8 cellular contexts compared by ENCODE assay signal in the genomic region with DNA sequence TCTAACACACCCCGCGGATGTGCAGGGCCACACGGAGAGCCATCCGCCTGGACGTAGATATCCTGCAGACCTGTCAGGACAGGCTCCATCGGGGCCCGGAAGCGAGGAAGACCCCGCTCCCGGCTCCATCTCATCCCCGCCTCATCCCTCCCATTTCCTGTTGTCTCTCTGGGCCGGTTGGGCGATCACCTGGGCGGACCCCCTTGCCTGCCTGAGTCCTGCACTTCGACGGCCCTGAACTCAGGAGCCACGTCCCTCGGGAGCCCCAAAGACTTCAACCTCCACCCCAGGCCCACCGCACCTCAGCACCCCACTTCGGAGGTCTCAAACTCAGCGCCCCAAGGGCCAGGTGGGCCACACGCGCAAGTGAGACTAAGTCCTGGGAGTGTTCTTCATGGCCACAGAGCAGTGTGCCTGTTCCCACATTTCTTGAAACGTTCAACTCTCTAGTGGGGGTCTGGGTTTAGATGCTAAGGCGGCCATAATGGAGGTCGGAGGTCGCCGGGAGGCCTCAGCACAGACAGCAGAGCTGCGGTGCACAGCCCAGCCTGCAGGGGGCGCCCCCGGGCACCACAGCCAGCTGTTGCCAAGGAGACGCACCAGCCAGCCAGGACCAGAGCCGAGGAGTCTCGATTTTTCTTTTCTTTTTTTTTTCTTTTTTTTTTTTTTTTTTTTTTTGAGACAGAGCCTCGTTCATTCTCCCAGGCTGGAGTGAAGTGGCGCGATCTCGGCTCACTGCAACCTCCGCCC. TPM values are rescaled to one million over a fixed set of nuclear protein-coding genes. Genes with fewer than 3 reads are reported as not detected.
DNase-seq lines count a peak whose midpoint lies in the region; ATAC-seq, FAIRE-seq and TF ChIP-seq lines count a peak whose summit lies in the region.

No MANE protein-coding gene starts in this region.

- no peak overlapping the region for H3K23ac ChIP-seq in H1 (ENCODE audit: insufficient read length)

- H3K9ac ChIP-seq in H1 (replicated peaks in 1 of 4; ENCODE audit: extremely low read depth in 1 of 4, low read depth in 3 of 4, low read length in 3 of 4), result no peak overlapping the region

- 79% methylated on average over 28 of the region's 39 CpGs; no CpG with 5 or more reads in 1 of the 2 experiments for WGBS in H1 (ENCODE audit: extremely low coverage in 1 of 2, insufficient coverage in 1 of 2, insufficient read length in 1 of 2, insufficient replicate concordance in 2 of 2, low coverage in 1 of 2, low lambda C conversion rate in 2 of 2, missing lambda C conversion rate in 1 of 2), 2 experiments
- 82 to 84% (median 82%) methylated on average over 38 to 39 of the region's 39 CpGs for WGBS in small intestine, 3 donors
- 0 to 89% methylated on average over 2 to 9 of the region's 39 CpGs for WGBS in gastroesophageal sphincter (ENCODE audit: low coverage in 1 of 2), 2 donors

- peak; percentile 45 to 52 for ATAC-seq in CD4-positive, CD25-positive, alpha-beta regulatory T cell (ENCODE audit: low read depth in 2 of 2)
- ATAC-seq in gastroesophageal sphincter (no peak), HG03045 (IDR thresholded peaks at IDR 0.05; ENCODE audit: unreplicated experiment) (no peak)

- no peak overlapping the region for H2BK120ac ChIP-seq in H1 (replicated peaks; ENCODE audit: low read depth, low read length)

- H2BK15ac ChIP-seq in H1 (ENCODE audit: low read length), result no peak overlapping the region

- H3K4me3 Mint-ChIP-seq in CD4-positive, CD25-positive, alpha-beta regulatory T cell, result no peak overlapping the region

- H2AFZ ChIP-seq in H1 (ENCODE audit: low read length), result no peak overlapping the region; the same call in 1 of the 2 replicates

- 0 out of 2 replicates have a peak overlapping the region, but pooled peaks have one; percentile 46 for H4K8ac ChIP-seq in H1 (ENCODE audit: extremely low read depth, insufficient read depth, low read length)

- H3K14ac ChIP-seq in H1 (ENCODE audit: insufficient read length), result no peak overlapping the region

- H4K20me1 ChIP-seq in H1 (replicated peaks in 1 of 2; ENCODE audit: control insufficient read depth in 1 of 2, insufficient read depth in 2 of 2, low read length in 2 of 2), result no peaks in the 10 kb centered on the region

- H4K5ac ChIP-seq in H1 (ENCODE audit: insufficient read length, low read depth, low read length), result no peak overlapping the region

- H2BK12ac ChIP-seq in H1 (ENCODE audit: low read depth, low read length), result peak overlapping the region; percentile 17; the same call in 1 of the 2 replicates

- peak; percentile 18 to 39; a peak in 3 of 4 replicates for TF ChIP-seq RAD21 in H1 (IDR thresholded peaks at IDR 0.05 in 1 of 2, conservative IDR thresholded peaks at IDR 0.05 in 1 of 2; ENCODE audit: low read depth in 2 of 2, low read length in 2 of 2)

- FAIRE-seq in H1 (lab: Jason Lieb, UNC), result no peak
- FAIRE-seq in small intestine (lab: Jason Lieb, UNC), result no peak

- no peak overlapping the region for H2AK5ac ChIP-seq in H1 (ENCODE audit: low read depth, low read length)

- TF ChIP-seq EP300 in H1 (IDR thresholded peaks at IDR 0.05; ENCODE audit: borderline replicate concordance in 1 of 2, low read depth in 2 of 2, low read length in 2 of 2), result no peak
- TF ChIP-seq EP300 in gastroesophageal sphincter (IDR thresholded peaks at IDR 0.05), result no peak

- H3K56ac ChIP-seq in H1 (replicated peaks; ENCODE audit: insufficient read length, low read depth, low read length), result no peak overlapping the region

- H3K4me3 ChIP-seq in CD4-positive, CD25-positive, alpha-beta regulatory T cell (ENCODE audit: low read depth, low read length), result no peak overlapping the region
- H3K4me3 ChIP-seq in HL-60 (replicated peaks; ENCODE audit: insufficient read depth, low read length) (no peak overlapping the region), H1 (ENCODE audit: extremely low read depth in 1 of 4, insufficient read depth in 2 of 4, low read depth in 3 of 4, low read length in 4 of 4) (no peak overlapping the region), small intestine (ENCODE audit: low read depth in 1 of 2, low read length in 2 of 2) (no peak overlapping the region), gastroesophageal sphincter (no peak overlapping the region)

- H3K79me1 ChIP-seq in H1 (ENCODE audit: low read depth, low read length), result no peaks in the 10 kb centered on the region

- TF ChIP-seq POLR2A in H1 (IDR thresholded peaks at IDR 0.05; ENCODE audit: control extremely low read depth in 1 of 2, low read depth in 2 of 2, low read length in 2 of 2) (no peak), gastroesophageal sphincter (IDR thresholded peaks at IDR 0.05) (no peak)

- H4K91ac ChIP-seq in H1 (replicated peaks; ENCODE audit: insufficient read length, low read length), result peak overlapping the region; percentile 90

- no peaks in the 10 kb centered on the region for H3K4me1 ChIP-seq in CD4-positive, CD25-positive, alpha-beta regulatory T cell (ENCODE audit: control insufficient read depth, insufficient read depth, low read length, poor library complexity, severe bottlenecking)
- H3K4me1 ChIP-seq in H1 (replicated peaks in 1 of 4; ENCODE audit: control insufficient read depth in 3 of 4, insufficient read depth in 4 of 4, low read length in 3 of 4) (peaks cover 0 to 7% (median 2%) of the 10 kb centered on the region in 4 experiments; a peak in 4 of 7 replicates), small intestine (ENCODE audit: control insufficient read depth in 2 of 2, insufficient read depth in 1 of 2, low read depth in 1 of 2, low read length in 1 of 2) (no peaks in the 10 kb centered on the region), gastroesophageal sphincter (no peaks in the 10 kb centered on the region)

- peak; percentile 29 to 41 (median 34) for DNase-seq in CD4-positive, CD25-positive, alpha-beta regulatory T cell
- DNase-seq in HL-60 (ENCODE audit: low read depth in 1 of 2, low spot score in 1 of 2) (peak; percentile 27 to 36), H1 (ENCODE audit: low read depth in 1 of 2, low spot score in 2 of 2) (peak; percentile 27 to 97), small intestine (peak; percentile 10), NCI-H2081 treated with DMSO at 0.1 percent for 48 hours (lab: John Stamatoyannopoulos, UW) (no peak)
- DNase-seq in activated CD4-positive, alpha-beta T cell treated with anti-CD3 and anti-CD28 coated beads for 48 hours, result peak; percentile 79

- CTCF ChIA-PET in H1 (lab: Charles Lee; ENCODE audit: partially characterized antibody), result interaction anchor here (0.6 to 3.7 kb wide), 21 partner anchors 10 to 591 kb away, joined by 3 to 25 read pairs (median 4); no protein-coding TSS in a partner anchor

- H3K18ac ChIP-seq in H1 (ENCODE audit: extremely low read depth, low read length), result no peak overlapping the region; the same call in 1 of the 2 replicates

- H3K27me3 ChIP-seq in CD4-positive, CD25-positive, alpha-beta regulatory T cell (ENCODE audit: control insufficient read depth, insufficient read depth, low read length), result no peaks in the 10 kb centered on the region
- H3K27me3 ChIP-seq in HL-60 (ENCODE audit: insufficient read depth, poor library complexity, severe bottlenecking) (no peaks in the 10 kb centered on the region), H1 (replicated peaks in 1 of 4; ENCODE audit: control insufficient read depth in 3 of 4, extremely low read depth in 1 of 4, insufficient read depth in 3 of 4, low read length in 3 of 4) (no peaks in the 10 kb centered on the region), small intestine (ENCODE audit: control insufficient read depth in 2 of 2, insufficient read depth in 2 of 2, low read length in 2 of 2) (no peaks in the 10 kb centered on the region), gastroesophageal sphincter (peaks cover 5% of the 10 kb centered on the region)

- no peaks in the 10 kb centered on the region for H3K4me1 Mint-ChIP-seq in CD4-positive, CD25-positive, alpha-beta regulatory T cell

- H3K23me2 ChIP-seq in H1 (ENCODE audit: low read depth, low read length), result no peaks in the 10 kb centered on the region

- no peak overlapping the region for H3K27ac ChIP-seq in CD4-positive, CD25-positive, alpha-beta regulatory T cell (ENCODE audit: insufficient read depth, low read length, poor library complexity, severe bottlenecking)
- no peak overlapping the region for H3K27ac ChIP-seq in HL-60 (replicated peaks)
- H3K27ac ChIP-seq in H1 (ENCODE audit: low read depth, low read length), result no peak overlapping the region
- no peak overlapping the region for H3K27ac ChIP-seq in small intestine (ENCODE audit: low read depth in 1 of 2, low read length in 1 of 2)
- H3K27ac ChIP-seq in gastroesophageal sphincter, result no peak overlapping the region

- H3K9me3 Mint-ChIP-seq in CD4-positive, CD25-positive, alpha-beta regulatory T cell, result peaks cover 0 to 2% (median 0%) of the 10 kb centered on the region in 7 donors

- H2BK5ac ChIP-seq in H1 (ENCODE audit: low read depth, low read length), result no peak overlapping the region

- no peak overlapping the region for H3K27ac Mint-ChIP-seq in CD4-positive, CD25-positive, alpha-beta regulatory T cell

- H3K79me2 ChIP-seq in H1 (ENCODE audit: control insufficient read depth in 1 of 2, insufficient read depth in 2 of 2, low read length in 2 of 2), result no peaks in the 10 kb centered on the region

- no peak overlapping the region for H3K4ac ChIP-seq in H1 (replicated peaks; ENCODE audit: insufficient read length, low read depth, low read length)

- no peaks in the 10 kb centered on the region for H3K9me3 ChIP-seq in CD4-positive, CD25-positive, alpha-beta regulatory T cell (ENCODE audit: control insufficient read depth in 2 of 2, low read length in 2 of 2)
- H3K9me3 ChIP-seq in H1 (ENCODE audit: insufficient read depth in 2 of 2, low read depth in 1 of 2, low read length in 1 of 2) (no peaks in the 10 kb centered on the region), small intestine (ENCODE audit: control insufficient read depth, low read depth) (no peaks in the 10 kb centered on the region), gastroesophageal sphincter (no peaks in the 10 kb centered on the region)

- POLR2A ChIA-PET in H1 (lab: Charles Lee; ENCODE audit: partially characterized antibody), result no interaction called here

- peaks cover 4% of the 10 kb centered on the region for H3K27me3 Mint-ChIP-seq in CD4-positive, CD25-positive, alpha-beta regulatory T cell

- H2BK20ac ChIP-seq in H1 (ENCODE audit: low read length), result no peak overlapping the region

- no peak overlapping the region for H3K4me2 ChIP-seq in H1 (ENCODE audit: insufficient read depth in 1 of 2, low read depth in 2 of 2, low read length in 2 of 2)

- H3K36me3 Mint-ChIP-seq in CD4-positive, CD25-positive, alpha-beta regulatory T cell, result no peaks in the 10 kb centered on the region

- TF ChIP-seq CTCF in HL-60 (IDR thresholded peaks at IDR 0.05; ENCODE audit: insufficient read depth, low read length) (peak; percentile 75), H1 (IDR thresholded peaks at IDR 0.05; ENCODE audit: control extremely low read depth in 1 of 3, insufficient read depth in 1 of 3, low read depth in 1 of 3, low read length in 3 of 3) (peak; percentile 77 to 94 (median 83)), gastroesophageal sphincter (IDR thresholded peaks at IDR 0.05) (peak in 2 of 4 experiments; percentile 20 to 37)

- no peaks in the 10 kb centered on the region for H3K36me3 ChIP-seq in CD4-positive, CD25-positive, alpha-beta regulatory T cell (ENCODE audit: control insufficient read depth, insufficient read depth, low read length)
- H3K36me3 ChIP-seq in H1 (ENCODE audit: control insufficient read depth in 2 of 4, insufficient read depth in 4 of 4, low read length in 3 of 4) (no peaks in the 10 kb centered on the region), small intestine (ENCODE audit: control insufficient read depth in 2 of 2, insufficient read depth in 2 of 2, low read length in 2 of 2) (no peaks in the 10 kb centered on the region), gastroesophageal sphincter (no peaks in the 10 kb centered on the region)

RNA-seq across cellular contexts. Expression of a gene that starts 26.0 kb away (rescaled TPM):
- total RNA-seq in CD4-positive, CD25-positive, alpha-beta regulatory T cell, result 12.0 TPM
- 10 to 100 TPM; 14.6 to 33.5 (median 19.7) TPM for polyA plus RNA-seq in CD4-positive, CD25-positive, alpha-beta regulatory T cell
- 43.8 and 43.9 TPM in 2 replicates for total RNA-seq in H1 (2021; fragmentation: NEBNext Ultra II Directional; extraction: Animal tissue kit (Norgen Biotek cat#: 25700))
- polyA plus RNA-seq in H1 (2011; rRNA removed) (29.0 and 37.4 TPM in 2 replicates), small intestine (10 to 100 TPM; 29.5 to 32.7 (median 30.6) TPM)
- 40.3 TPM for polyA plus RNA-seq in H1 (2011; cell fraction: cytosol; rRNA removed)
- 31.3 TPM for polyA plus RNA-seq in H1 (2011; cell fraction: nucleus; rRNA removed)
- 34.2 to 40.6 TPM (median 39.4 TPM) in 4 replicates for polyA plus RNA-seq in H1 (2012, experiment 1 of 2)
- polyA plus RNA-seq in H1 (2012, experiment 2 of 2), result 42.8 TPM
- polyA plus RNA-seq in H1 (2013, experiment 1 of 2), result 36.2 TPM
- 35.3 TPM for polyA plus RNA-seq in H1 (2013, experiment 2 of 2)
- polyA minus RNA-seq in H1 (2011; rRNA and poly(A)+ RNA removed), result 33.9 and 44.7 TPM in 2 replicates
- polyA minus RNA-seq in H1 (2011; cell fraction: cytosol; rRNA and poly(A)+ RNA removed), result 25.3 TPM
- 22.5 TPM for polyA minus RNA-seq in H1 (2011; cell fraction: nucleus; rRNA and poly(A)+ RNA removed)
- 10 to 100 TPM; 17.0 to 26.6 (median 21.9) TPM for total RNA-seq in gastroesophageal sphincter

Comparison
In these comparisons a context has a peak if more than half of its experiments do, and no peak if none do; other contexts are left out.
1. ATAC-seq: peak in CD4-positive, CD25-positive, alpha-beta regulatory T cell (2 of 2); none in gastroesophageal sphincter (single experiment) and HG03045 (single experiment).